ENCODE assay signal across 1 cellular context in genomic region chr2:239606955-239607794, GRCh38.
TF ChIP-seq lines count a peak whose summit lies in the region.

No MANE protein-coding gene starts in this region.

TF ChIP-seq in IMR-90, 13 proteins besides CTCF, POLR2A, EP300 and RAD21:
- TF ChIP-seq MXI1 (IDR thresholded peaks at IDR 0.05; ENCODE audit: borderline replicate concordance, low read depth, low read length) (no peak), MAFK (IDR thresholded peaks at IDR 0.05; ENCODE audit: low read depth, low read length) (no peak), CEBPB (IDR thresholded peaks at IDR 0.05; ENCODE audit: low read depth, low read length) (peak; percentile 55), ELK1 (IDR thresholded peaks at IDR 0.05; ENCODE audit: borderline replicate concordance, low read depth, low read length) (no peak)
